In genomic region chr10:73743327-73743904, GRCh38 we compare ENCODE assay signal across 1 cellular context.
TF ChIP-seq lines count a peak whose summit lies in the region.

No MANE protein-coding gene starts in this region.

TF ChIP-seq in K562, 482 proteins besides CTCF, POLR2A, EP300 and RAD21 (continued from another document):
- TF ChIP-seq ZNF57 (CRISPR knock-in tag; IDR thresholded peaks at IDR 0.05) (peak; percentile 92), RBBP5 (IDR thresholded peaks at IDR 0.05; ENCODE audit: borderline replicate concordance, insufficient read depth, low read length, poor library complexity, severe bottlenecking) (no peak), L3MBTL2 (IDR thresholded peaks at IDR 0.05) (no peak), HDAC8 (tag; IDR thresholded peaks at IDR 0.05) (peak; percentile 97), SMAD4 (CRISPR knock-in tag; conservative IDR thresholded peaks at IDR 0.05) (peak; percentile 99), RREB1 (CRISPR knock-in tag; IDR thresholded peaks at IDR 0.05) (peak; percentile 92; the same call in 1 of the 2 replicates), DIDO1 (tag; IDR thresholded peaks at IDR 0.05; ENCODE audit: low read depth) (peak; percentile 86), ETV1 (tag; conservative IDR thresholded peaks at IDR 0.05; ENCODE audit: low read depth) (peak; percentile 85), SNAPC5 (CRISPR knock-in tag; IDR thresholded peaks at IDR 0.05) (peak; percentile 71), NFE2L1 (tag; IDR thresholded peaks at IDR 0.05; ENCODE audit: borderline replicate concordance, low read depth) (peak; percentile 79), CHD2 (IDR thresholded peaks at IDR 0.05; ENCODE audit: low read depth, low read length) (no peak), ZNF76 (CRISPR knock-in tag; IDR thresholded peaks at IDR 0.05; ENCODE audit: borderline replicate concordance) (peak; percentile 97), NFXL1 (CRISPR knock-in tag; IDR thresholded peaks at IDR 0.05) (peak; percentile 98), POLR2AphosphoS2 (IDR thresholded peaks at IDR 0.05; ENCODE audit: low read length) (no peak)
